Comparison of ENCODE assay signal across 8 cellular contexts in genomic region chr22:28742562-28742962, GRCh38. TPM values are rescaled to one million over a fixed set of nuclear protein-coding genes. Genes with fewer than 3 reads are reported as not detected.
DNase-seq lines count a peak whose midpoint lies in the region; ATAC-seq, FAIRE-seq and TF ChIP-seq lines count a peak whose summit lies in the region.

No MANE protein-coding gene starts in this region.

- peak overlapping the region; percentile 78 for H2AFZ ChIP-seq in GM12878 (ENCODE audit: control insufficient read depth, low read depth, low read length)
- no peak overlapping the region for H2AFZ ChIP-seq in mesenchymal stem cell (ENCODE audit: low read depth, low read length)

- H2BK5ac ChIP-seq in mesenchymal stem cell (ENCODE audit: low read depth, low read length, poor library complexity, severe bottlenecking): no peak overlapping the region

- TF ChIP-seq CTCF in A549 (IDR thresholded peaks at IDR 0.05) (no peak), HFF-Myc (IDR thresholded peaks at IDR 0.05; ENCODE audit: low read depth, low read length, missing control alignments) (no peak), GM12878 (IDR thresholded peaks at IDR 0.05 in 2 of 3, conservative IDR thresholded peaks at IDR 0.05 in 1 of 3; ENCODE audit: control insufficient read depth in 2 of 3, extremely low read depth in 1 of 3, insufficient read depth in 1 of 3, low read depth in 3 of 3, low read length in 3 of 3) (no peak)

- ATAC-seq in A549 (no peak), GM12878 (no peak), HG02642 (IDR thresholded peaks at IDR 0.05; ENCODE audit: poor library complexity, unreplicated experiment) (no peak)

- peaks cover 2 to 16% of the 10 kb centered on the region in 2 experiments for H3K36me3 ChIP-seq in GM12878 (ENCODE audit: control insufficient read depth in 2 of 2, insufficient read depth in 2 of 2, low read length in 1 of 2)
- peaks cover 22 to 39% of the 10 kb centered on the region in 2 experiments for H3K36me3 ChIP-seq in mesenchymal stem cell (ENCODE audit: control insufficient read depth in 1 of 2, insufficient read depth in 2 of 2, low read depth in 1 of 2, low read length in 2 of 2)

- H2BK120ac ChIP-seq in mesenchymal stem cell (ENCODE audit: low read depth, low read length): no peak overlapping the region

- H3K4me3 ChIP-seq in A549 (peak overlapping the region; percentile 92), HFF-Myc (replicated peaks; ENCODE audit: low read depth, low read length) (peak overlapping the region; percentile 93), GM12878 (peak overlapping the region; percentile 69), mesenchymal stem cell (ENCODE audit: insufficient read depth in 1 of 2, low read depth in 1 of 2, low read length in 2 of 2) (peak overlapping the region in 1 of 2 experiments; percentile 90)

- CTCF ChIA-PET in A549 (lab: Yijun Ruan, JAX) (interaction anchor here (2.7 kb wide), 1 partner anchor 32 kb away, joined by 6 read pairs; no protein-coding TSS in a partner anchor), GM12878 (lab: Yijun Ruan, JAX) (interaction anchor here (1.4 to 1.5 kb wide), 2 partner anchors 32 to 86 kb away, joined by 3 to 5 read pairs; no protein-coding TSS in a partner anchor)

- TF ChIP-seq RAD21 in A549 (conservative IDR thresholded peaks at IDR 0.05 in 1 of 2, IDR thresholded peaks at IDR 0.05 in 1 of 2) (no peak), GM12878 (IDR thresholded peaks at IDR 0.05; ENCODE audit: insufficient read depth, low read depth, low read length) (no peak)

- intact Hi-C loops in GM12878 (cut with micrococcal nuclease; ENCODE audit: unreplicated experiment): loop anchor here (2.0 to 5.0 kb wide), 2 partner anchors 30 to 50 kb away; partner anchors contain the start of gene CCDC117

- no peaks in the 10 kb centered on the region for H3K27me3 ChIP-seq in GM12878 (replicated peaks in 1 of 2; ENCODE audit: control insufficient read depth in 2 of 2, insufficient read depth in 2 of 2, low read length in 1 of 2)
- no peaks in the 10 kb centered on the region for H3K27me3 ChIP-seq in mesenchymal stem cell (ENCODE audit: control insufficient read depth in 1 of 2, insufficient read depth in 1 of 2, low read length in 2 of 2)

- no peak overlapping the region for H3K14ac ChIP-seq in mesenchymal stem cell (ENCODE audit: low read length in 2 of 2)

- no peak for FAIRE-seq in A549 (lab: Jason Lieb, UNC)
- FAIRE-seq in GM12878 (lab: Jason Lieb, UNC): no peak
- FAIRE-seq in urothelium cell line (lab: Jason Lieb, UNC): no peak

- H3K23ac ChIP-seq in mesenchymal stem cell (ENCODE audit: low read length in 2 of 2): no peak overlapping the region

- DNase-seq in A549 (ENCODE audit: low read depth in 1 of 2, low spot score in 1 of 2) (no peak), HFF-Myc (ENCODE audit: extremely low read depth, low read depth) (no peak), GM12878 (ENCODE audit: low read depth, low spot score) (no peak), mesenchymal stem cell (no peak), NCI-H2196 (lab: John Stamatoyannopoulos, UW; ENCODE audit: unreplicated experiment) (no peak), mucosa of gallbladder (ENCODE audit: low spot score) (no peak), urothelium cell line (ENCODE audit: low spot score) (no peak)

- H3K4me2 ChIP-seq in A549: peak overlapping the region; percentile 68
- peak overlapping the region; percentile 95 for H3K4me2 ChIP-seq in GM12878 (ENCODE audit: control insufficient read depth, insufficient read depth)
- peak overlapping the region; percentile 83 for H3K4me2 ChIP-seq in mesenchymal stem cell (ENCODE audit: low read length, poor library complexity, severe bottlenecking)

- 6% methylated on average over 7 of the region's 10 CpGs for WGBS in A549 (ENCODE audit: missing lambda C conversion rate)
- WGBS in GM12878 (ENCODE audit: insufficient coverage, insufficient replicate concordance, low lambda C conversion rate, missing lambda C conversion rate): 0% methylated on average over 7 of the region's 10 CpGs
- WGBS in mesenchymal stem cell: 1% methylated on average over 10 of the region's 10 CpGs

- H4K20me1 ChIP-seq in GM12878 (ENCODE audit: control insufficient read depth, insufficient read depth): no peaks in the 10 kb centered on the region

- H4K91ac ChIP-seq in mesenchymal stem cell (ENCODE audit: low read length): no peak overlapping the region

- TF ChIP-seq EP300 in A549 (IDR thresholded peaks at IDR 0.05) (no peak), GM12878 (IDR thresholded peaks at IDR 0.05; ENCODE audit: borderline replicate concordance in 1 of 2, control insufficient read depth in 1 of 2, low read depth in 2 of 2, low read length in 2 of 2) (no peak)

- peak overlapping the region; percentile 84 for H3K9ac ChIP-seq in GM12878 (ENCODE audit: control insufficient read depth, insufficient read depth, low read length)
- peak overlapping the region; percentile 98 for H3K9ac ChIP-seq in mesenchymal stem cell (ENCODE audit: low read length)

- H3K79me2 ChIP-seq in GM12878 (ENCODE audit: control insufficient read depth, insufficient read depth, low read length): peaks cover 20% of the 10 kb centered on the region

- SMC1A ChIA-PET in GM12878 (lab: Charles Lee; ENCODE audit: uncharacterized antibody, unreplicated experiment): interaction anchor here (0.7 to 2.5 kb wide), 5 partner anchors 9 to 56 kb away, joined by 3 to 9 read pairs (median 7); no protein-coding TSS in a partner anchor

- no TSS peak for BruUV-seq in GM12878 (replicated peaks; lab: Mats Ljungman, UMichigan)

- H3K4ac ChIP-seq in mesenchymal stem cell (ENCODE audit: low read depth in 1 of 2, low read length in 2 of 2): no peak overlapping the region

- in situ Hi-C loops in GM12878 (cut with MboI): no loop called here

- no peaks in the 10 kb centered on the region for H3K9me3 ChIP-seq in A549
- H3K9me3 ChIP-seq in GM12878 (replicated peaks; ENCODE audit: control insufficient read depth, insufficient read depth, low read length): no peaks in the 10 kb centered on the region
- H3K9me3 ChIP-seq in mesenchymal stem cell (ENCODE audit: control insufficient read depth, low read length): no peaks in the 10 kb centered on the region

- H3K18ac ChIP-seq in mesenchymal stem cell (ENCODE audit: low read depth in 1 of 2, low read length in 2 of 2): no peak overlapping the region

- H2BK15ac ChIP-seq in mesenchymal stem cell (ENCODE audit: low read depth, poor library complexity, severe bottlenecking): no peak overlapping the region

- no peak overlapping the region for H4K8ac ChIP-seq in mesenchymal stem cell (ENCODE audit: low read length)

- no peak overlapping the region for H2BK12ac ChIP-seq in mesenchymal stem cell (ENCODE audit: low read length in 2 of 2)

- POLR2A ChIA-PET in A549 (lab: Yijun Ruan, JAX) (no interaction called here), GM12878 (lab: Charles Lee) (interaction anchor here (1.0 to 1.8 kb wide), 5 partner anchors 30 to 76 kb away, joined by 3 to 7 read pairs (median 4); partner anchors contain the start of genes CCDC117 and XBP1)

- RAD21 ChIA-PET in GM12878 (lab: Charles Lee; ENCODE audit: unreplicated experiment): interaction anchor here (0.8 kb wide), 1 partner anchor 69 kb away, joined by 3 read pairs; no protein-coding TSS in a partner anchor

- peak overlapping the region; percentile 91 to 100 for H3K27ac ChIP-seq in A549
- peak overlapping the region; percentile 82 for H3K27ac ChIP-seq in GM12878 (ENCODE audit: control insufficient read depth, insufficient read depth)
- H3K27ac ChIP-seq in mesenchymal stem cell (ENCODE audit: low read length, poor library complexity, severe bottlenecking): peak overlapping the region; percentile 73

- H3K79me1 ChIP-seq in mesenchymal stem cell (replicated peaks; ENCODE audit: low read length, poor library complexity, severe bottlenecking): peaks cover 28% of the 10 kb centered on the region

- H3K4me1 ChIP-seq in A549: peaks cover 8% of the 10 kb centered on the region; the same call in 2 of the 3 replicates
- peaks cover 7% of the 10 kb centered on the region for H3K4me1 ChIP-seq in GM12878 (ENCODE audit: control insufficient read depth, insufficient read depth, low read length)
- peaks cover 4% of the 10 kb centered on the region for H3K4me1 ChIP-seq in mesenchymal stem cell (ENCODE audit: control insufficient read depth, insufficient read depth, low read depth, low read length)

- TF ChIP-seq POLR2A in A549 (IDR thresholded peaks at IDR 0.05; ENCODE audit: low read length) (no peak), GM12878 (IDR thresholded peaks at IDR 0.05; ENCODE audit: low read depth, low read length) (no peak)

- H2AK5ac ChIP-seq in mesenchymal stem cell (ENCODE audit: low read length, severe bottlenecking): no peak overlapping the region

RNA-seq across cellular contexts. Expression of gene HSCB, which starts 0.7 kb away (rescaled TPM):
- 20.2 and 22.4 TPM in 2 replicates for polyA plus RNA-seq in A549 (2011; rRNA removed)
- 12.4 and 14.3 TPM in 2 replicates for polyA plus RNA-seq in A549 (2012; cell fraction: cytosol; rRNA removed)
- 5.4 and 7.1 TPM in 2 replicates for polyA plus RNA-seq in A549 (2012; cell fraction: nucleus; rRNA removed)
- polyA plus RNA-seq in A549 (2017; fragmentation: RNase III; extraction: RNeasy Plus Mini Kit Qiagen cat#74134 plus additional on column Dnase treatment): 14.3 to 17.5 TPM (median 17.2 TPM) in 3 replicates
- 5.8 and 7.8 TPM in 2 replicates for polyA minus RNA-seq in A549 (2011; rRNA and poly(A)+ RNA removed)
- 6.1 and 7.0 TPM in 2 replicates for total RNA-seq in GM12878 (2013; cell fraction: nucleolus; rRNA removed)
- total RNA-seq in GM12878 (2014; rRNA removed): 20.8 and 21.2 TPM in 2 replicates
- total RNA-seq in GM12878 (2014; rRNA removed; fragmentation: Illumina TruSeq; extraction: Trizol): 20.9 and 22.2 TPM in 2 replicates
- 15.3 and 16.0 TPM in 2 replicates for total RNA-seq in GM12878 (2021)
- polyA plus RNA-seq in GM12878 (2011; ENCODE audit: low read depth): 15.0 TPM
- 18.3 and 20.8 TPM in 2 replicates for polyA plus RNA-seq in GM12878 (2011; rRNA removed)
- polyA plus RNA-seq in GM12878 (2011; cell fraction: cytosol; rRNA removed): 15.6 and 17.7 TPM in 2 replicates
- polyA plus RNA-seq in GM12878 (2011; cell fraction: nucleus; rRNA removed): 2.9 and 3.4 TPM in 2 replicates
- polyA plus RNA-seq in GM12878 (2012): 19.5 and 23.4 TPM in 2 replicates
- 15.9 and 18.7 TPM in 2 replicates for polyA plus RNA-seq in GM12878 (2014; fragmentation: Illumina TruSeq; extraction: Trizol)
- polyA plus RNA-seq in GM12878 (2014; fragmentation: Nextera tagmentation; extraction: Ambion mirVana): 10 to 100 TPM; 10.6 to 19.0 TPM
- 24.2 and 26.6 TPM in 2 replicates for polyA plus RNA-seq in GM12878 (2014; rRNA removed)
- 10 to 100 TPM; 26.9 to 28.4 TPM for polyA plus RNA-seq in GM12878 (2016; fragmentation: Nextera tagmentation; extraction: Ambion mirVana)
- polyA minus RNA-seq in GM12878 (2011; rRNA and poly(A)+ RNA removed): 4.1 and 6.5 TPM in 2 replicates
- polyA minus RNA-seq in GM12878 (2011; cell fraction: cytosol; rRNA and poly(A)+ RNA removed): 3.6 and 4.5 TPM in 2 replicates
- 2.5 and 3.9 TPM in 2 replicates for polyA minus RNA-seq in GM12878 (2011; cell fraction: nucleus; rRNA and poly(A)+ RNA removed)
- 20.1 TPM for polyA plus RNA-seq in mesenchymal stem cell (2013, experiment 1 of 2)
- 20.3 TPM for polyA plus RNA-seq in mesenchymal stem cell (2013, experiment 2 of 2)
- total RNA-seq in mucosa of gallbladder: 11.3 TPM

RNA-seq across cellular contexts. Expression of gene CHEK2, which starts 0.9 kb away (rescaled TPM):
- polyA plus RNA-seq in A549 (2011; rRNA removed) (26.1 and 29.6 TPM in 2 replicates), A549 (2017; fragmentation: RNase III; extraction: RNeasy Plus Mini Kit Qiagen cat#74134 plus additional on column Dnase treatment) (12.2 to 14.7 TPM (median 13.0 TPM) in 3 replicates), GM12878 (2011; rRNA removed) (59.7 and 61.5 TPM in 2 replicates), GM12878 (2014; fragmentation: Illumina TruSeq; extraction: Trizol) (27.7 and 36.9 TPM in 2 replicates), GM12878 (2014; fragmentation: Nextera tagmentation; extraction: Ambion mirVana) (10 to 100 TPM; 31.1 to 31.4 TPM), GM12878 (2014; rRNA removed) (21.3 and 22.5 TPM in 2 replicates), GM12878 (2016; fragmentation: Nextera tagmentation; extraction: Ambion mirVana) (10 to 100 TPM; 15.7 to 18.5 TPM)
- 13.3 and 17.9 TPM in 2 replicates for polyA plus RNA-seq in A549 (2012; cell fraction: cytosol; rRNA removed)
- polyA plus RNA-seq in A549 (2012; cell fraction: nucleus; rRNA removed): 26.1 and 28.0 TPM in 2 replicates
- 11.7 and 16.4 TPM in 2 replicates for polyA minus RNA-seq in A549 (2011; rRNA and poly(A)+ RNA removed)
- 59.0 and 64.3 TPM in 2 replicates for total RNA-seq in GM12878 (2013; cell fraction: nucleolus; rRNA removed)
- total RNA-seq in GM12878 (2014; rRNA removed) (17.8 and 20.7 TPM in 2 replicates), GM12878 (2014; rRNA removed; fragmentation: Illumina TruSeq; extraction: Trizol) (22.9 and 25.6 TPM in 2 replicates), GM12878 (2021) (18.4 and 29.9 TPM in 2 replicates), mucosa of gallbladder (7.3 TPM)
- 20.8 TPM for polyA plus RNA-seq in GM12878 (2011; ENCODE audit: low read depth)
- polyA plus RNA-seq in GM12878 (2011; cell fraction: cytosol; rRNA removed): 43.5 and 70.8 TPM in 2 replicates
- 39.7 and 41.2 TPM in 2 replicates for polyA plus RNA-seq in GM12878 (2011; cell fraction: nucleus; rRNA removed)
- 14.3 and 19.4 TPM in 2 replicates for polyA plus RNA-seq in GM12878 (2012)
- polyA minus RNA-seq in GM12878 (2011; rRNA and poly(A)+ RNA removed): 28.1 and 40.4 TPM in 2 replicates
- polyA minus RNA-seq in GM12878 (2011; cell fraction: cytosol; rRNA and poly(A)+ RNA removed): 19.4 and 26.2 TPM in 2 replicates
- 17.9 and 36.3 TPM in 2 replicates for polyA minus RNA-seq in GM12878 (2011; cell fraction: nucleus; rRNA and poly(A)+ RNA removed)
- 8.8 TPM for polyA plus RNA-seq in mesenchymal stem cell (2013, experiment 1 of 2)
- polyA plus RNA-seq in mesenchymal stem cell (2013, experiment 2 of 2): 7.9 TPM

RNA-seq across cellular contexts. Expression of gene CCDC117, which starts 29.9 kb away (rescaled TPM):
- polyA plus RNA-seq in A549 (2011; rRNA removed) (15.7 and 24.1 TPM in 2 replicates), A549 (2017; fragmentation: RNase III; extraction: RNeasy Plus Mini Kit Qiagen cat#74134 plus additional on column Dnase treatment) (10.1 to 12.2 TPM (median 11.0 TPM) in 3 replicates), GM12878 (2011; rRNA removed) (24.6 and 49.9 TPM in 2 replicates), GM12878 (2014; fragmentation: Illumina TruSeq; extraction: Trizol) (22.2 and 26.1 TPM in 2 replicates), GM12878 (2014; fragmentation: Nextera tagmentation; extraction: Ambion mirVana) (1 to 10 TPM; 6.3 to 8.3 TPM), GM12878 (2014; rRNA removed) (11.7 and 12.8 TPM in 2 replicates), GM12878 (2016; fragmentation: Nextera tagmentation; extraction: Ambion mirVana) (10 to 100 TPM; 31.7 to 32.2 TPM)
- polyA plus RNA-seq in A549 (2012; cell fraction: cytosol; rRNA removed): 3.1 and 3.8 TPM in 2 replicates
- polyA plus RNA-seq in A549 (2012; cell fraction: nucleus; rRNA removed): 1.7 and 2.4 TPM in 2 replicates
- polyA minus RNA-seq in A549 (2011; rRNA and poly(A)+ RNA removed): 4.2 and 6.6 TPM in 2 replicates
- 14.8 and 16.4 TPM in 2 replicates for total RNA-seq in GM12878 (2013; cell fraction: nucleolus; rRNA removed)
- total RNA-seq in GM12878 (2014; rRNA removed) (18.0 and 21.2 TPM in 2 replicates), GM12878 (2014; rRNA removed; fragmentation: Illumina TruSeq; extraction: Trizol) (21.7 TPM in 2 replicates), GM12878 (2021) (19.5 and 24.2 TPM in 2 replicates), mucosa of gallbladder (26.2 TPM)
- polyA plus RNA-seq in GM12878 (2011; ENCODE audit: low read depth): 6.4 TPM
- polyA plus RNA-seq in GM12878 (2011; cell fraction: cytosol; rRNA removed): 7.9 and 10.2 TPM in 2 replicates
- 4.3 and 7.9 TPM in 2 replicates for polyA plus RNA-seq in GM12878 (2011; cell fraction: nucleus; rRNA removed)
- polyA plus RNA-seq in GM12878 (2012): 13.3 TPM in 2 replicates
- polyA minus RNA-seq in GM12878 (2011; rRNA and poly(A)+ RNA removed): 10.0 and 12.5 TPM in 2 replicates
- 11.5 and 15.5 TPM in 2 replicates for polyA minus RNA-seq in GM12878 (2011; cell fraction: cytosol; rRNA and poly(A)+ RNA removed)
- 2.4 and 4.3 TPM in 2 replicates for polyA minus RNA-seq in GM12878 (2011; cell fraction: nucleus; rRNA and poly(A)+ RNA removed)
- polyA plus RNA-seq in mesenchymal stem cell (2013, experiment 1 of 2): 14.2 TPM
- polyA plus RNA-seq in mesenchymal stem cell (2013, experiment 2 of 2): 14.5 TPM

RNA-seq across cellular contexts. Expression of gene XBP1, which starts 57.8 kb away (rescaled TPM):
- 172 and 207 TPM in 2 replicates for polyA plus RNA-seq in A549 (2011; rRNA removed)
- 29.2 and 32.2 TPM in 2 replicates for polyA plus RNA-seq in A549 (2012; cell fraction: cytosol; rRNA removed)
- 32.1 and 37.9 TPM in 2 replicates for polyA plus RNA-seq in A549 (2012; cell fraction: nucleus; rRNA removed)
- polyA plus RNA-seq in A549 (2017; fragmentation: RNase III; extraction: RNeasy Plus Mini Kit Qiagen cat#74134 plus additional on column Dnase treatment): 30.0 to 34.1 TPM (median 32.7 TPM) in 3 replicates
- 160 and 223 TPM in 2 replicates for polyA minus RNA-seq in A549 (2011; rRNA and poly(A)+ RNA removed)
- 59.0 and 62.3 TPM in 2 replicates for total RNA-seq in GM12878 (2013; cell fraction: nucleolus; rRNA removed)
- total RNA-seq in GM12878 (2014; rRNA removed): 234 and 238 TPM in 2 replicates
- total RNA-seq in GM12878 (2014; rRNA removed; fragmentation: Illumina TruSeq; extraction: Trizol): 134 and 138 TPM in 2 replicates
- total RNA-seq in GM12878 (2021): 141 and 149 TPM in 2 replicates
- polyA plus RNA-seq in GM12878 (2011; ENCODE audit: low read depth): 145 TPM
- polyA plus RNA-seq in GM12878 (2011; rRNA removed): 93.1 and 96.5 TPM in 2 replicates
- polyA plus RNA-seq in GM12878 (2011; cell fraction: cytosol; rRNA removed): 81.6 and 104 TPM in 2 replicates
- 46.9 and 50.2 TPM in 2 replicates for polyA plus RNA-seq in GM12878 (2011; cell fraction: nucleus; rRNA removed)
- polyA plus RNA-seq in GM12878 (2012): 156 and 163 TPM in 2 replicates
- 165 and 186 TPM in 2 replicates for polyA plus RNA-seq in GM12878 (2014; fragmentation: Illumina TruSeq; extraction: Trizol)
- polyA plus RNA-seq in GM12878 (2014; fragmentation: Nextera tagmentation; extraction: Ambion mirVana): 10 to 100 TPM; 44.5 to 67.3 TPM
- polyA plus RNA-seq in GM12878 (2014; rRNA removed): 149 and 183 TPM in 2 replicates
- polyA plus RNA-seq in GM12878 (2016; fragmentation: Nextera tagmentation; extraction: Ambion mirVana): 100 to 1,000 TPM; 276 to 313 TPM
- polyA minus RNA-seq in GM12878 (2011; rRNA and poly(A)+ RNA removed): 115 and 124 TPM in 2 replicates
- polyA minus RNA-seq in GM12878 (2011; cell fraction: cytosol; rRNA and poly(A)+ RNA removed): 39.5 and 42.4 TPM in 2 replicates
- 24.5 and 42.6 TPM in 2 replicates for polyA minus RNA-seq in GM12878 (2011; cell fraction: nucleus; rRNA and poly(A)+ RNA removed)
- 127 TPM for polyA plus RNA-seq in mesenchymal stem cell (2013, experiment 1 of 2)
- polyA plus RNA-seq in mesenchymal stem cell (2013, experiment 2 of 2): 129 TPM
- 220 TPM for total RNA-seq in mucosa of gallbladder

Comparison
In these comparisons a context has a peak if more than half of its experiments do, and no peak if none do; other contexts are left out.
1. Of the 24 proteins assayed by ChIP-seq in both GM12878 and A549: peak only in GM12878: none; only in A549: SMC3; in both: none; in neither: 23.